2 cellular contexts compared by ENCODE assay signal in the genomic region with DNA sequence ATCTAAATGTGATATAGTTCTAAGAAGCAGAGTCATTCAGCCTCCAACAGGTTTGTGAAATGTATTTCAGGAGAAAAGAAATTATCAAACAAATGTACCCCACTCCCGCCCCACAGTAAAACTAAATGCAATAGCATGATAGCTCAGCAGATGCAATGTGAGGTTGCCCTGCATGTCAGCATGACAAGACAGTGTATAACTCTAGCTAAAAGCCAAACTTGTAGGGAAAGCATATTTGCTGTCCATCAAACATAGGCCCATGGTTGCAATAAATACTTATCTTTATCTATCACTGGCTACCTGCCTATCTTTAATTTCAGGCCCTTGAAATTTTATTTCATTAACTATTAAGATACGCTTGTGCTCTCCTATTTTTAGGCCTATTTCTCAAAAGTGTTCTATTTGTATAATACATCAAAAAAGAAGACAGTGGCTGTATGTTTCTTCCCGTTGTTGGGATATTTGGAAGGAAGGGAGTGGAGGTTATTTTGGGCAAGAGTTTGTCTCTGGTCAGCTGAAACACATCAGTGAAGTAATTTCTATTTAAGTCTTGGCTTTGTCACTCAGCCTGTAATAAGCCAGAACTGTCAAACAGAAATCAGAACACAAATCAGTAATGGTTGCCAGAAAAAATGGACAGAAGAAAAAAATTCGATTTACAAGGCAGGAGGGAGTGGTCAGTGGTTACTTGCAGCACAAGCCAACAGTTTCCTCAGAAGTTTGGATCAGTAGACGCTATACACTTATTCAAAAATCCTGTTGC.
TF ChIP-seq lines count a peak whose summit lies in the region.

No MANE protein-coding gene starts in this region.

TF ChIP-seq in SK-N-SH treated with all-trans-retinoic acid at 6 μM for 48 hours, 23 proteins besides CTCF, POLR2A, EP300 and RAD21 (continued from another document):
- TF ChIP-seq, protein P1, sequence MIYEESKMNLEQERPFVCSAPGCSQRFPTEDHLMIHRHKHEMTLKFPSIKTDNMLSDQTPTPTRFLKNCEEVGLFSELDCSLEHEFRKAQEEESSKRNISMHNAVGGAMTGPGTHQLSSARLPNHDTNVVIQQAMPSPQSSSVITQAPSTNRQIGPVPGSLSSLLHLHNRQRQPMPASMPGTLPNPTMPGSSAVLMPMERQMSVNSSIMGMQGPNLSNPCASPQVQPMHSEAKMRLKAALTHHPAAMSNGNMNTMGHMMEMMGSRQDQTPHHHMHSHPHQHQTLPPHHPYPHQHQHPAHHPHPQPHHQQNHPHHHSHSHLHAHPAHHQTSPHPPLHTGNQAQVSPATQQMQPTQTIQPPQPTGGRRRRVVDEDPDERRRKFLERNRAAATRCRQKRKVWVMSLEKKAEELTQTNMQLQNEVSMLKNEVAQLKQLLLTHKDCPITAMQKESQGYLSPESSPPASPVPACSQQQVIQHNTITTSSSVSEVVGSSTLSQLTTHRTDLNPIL (CRISPR knock-in tag; IDR thresholded peaks at IDR 0.05; ENCODE audit: low read depth) = no peak

TF ChIP-seq in SK-N-SH, 30 proteins besides CTCF, POLR2A, EP300 and RAD21 (continued from another document):
- TF ChIP-seq, protein P2, sequence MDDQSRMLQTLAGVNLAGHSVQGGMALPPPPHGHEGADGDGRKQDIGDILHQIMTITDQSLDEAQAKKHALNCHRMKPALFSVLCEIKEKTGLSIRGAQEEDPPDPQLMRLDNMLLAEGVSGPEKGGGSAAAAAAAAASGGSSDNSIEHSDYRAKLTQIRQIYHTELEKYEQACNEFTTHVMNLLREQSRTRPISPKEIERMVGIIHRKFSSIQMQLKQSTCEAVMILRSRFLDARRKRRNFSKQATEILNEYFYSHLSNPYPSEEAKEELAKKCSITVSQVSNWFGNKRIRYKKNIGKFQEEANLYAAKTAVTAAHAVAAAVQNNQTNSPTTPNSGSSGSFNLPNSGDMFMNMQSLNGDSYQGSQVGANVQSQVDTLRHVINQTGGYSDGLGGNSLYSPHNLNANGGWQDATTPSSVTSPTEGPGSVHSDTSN (IDR thresholded peaks at IDR 0.05) = no peak
- no peak for TF ChIP-seq USF1 (IDR thresholded peaks at IDR 0.05; ENCODE audit: borderline replicate concordance, low read depth)
- no peak for TF ChIP-seq RFX5 (IDR thresholded peaks at IDR 0.05; ENCODE audit: low read length)
- TF ChIP-seq MXI1 (IDR thresholded peaks at IDR 0.05; ENCODE audit: low read depth, low read length) = no peak
- TF ChIP-seq RXRA (IDR thresholded peaks at IDR 0.05; ENCODE audit: borderline replicate concordance, low read depth) = no peak
- TF ChIP-seq TAF1 (IDR thresholded peaks at IDR 0.05; ENCODE audit: borderline replicate concordance, low read depth, low read length) = no peak
- TF ChIP-seq TCF12 (IDR thresholded peaks at IDR 0.05) = no peak
- no peak for TF ChIP-seq SMC3 (IDR thresholded peaks at IDR 0.05; ENCODE audit: low read depth, low read length)
- TF ChIP-seq FOXM1 (IDR thresholded peaks at IDR 0.05; ENCODE audit: low read depth) = no peak
- TF ChIP-seq IRF3 (IDR thresholded peaks at IDR 0.05; ENCODE audit: low read depth, low read length) = no peak
